28 cellular contexts compared by ENCODE assay signal in the genomic region with DNA sequence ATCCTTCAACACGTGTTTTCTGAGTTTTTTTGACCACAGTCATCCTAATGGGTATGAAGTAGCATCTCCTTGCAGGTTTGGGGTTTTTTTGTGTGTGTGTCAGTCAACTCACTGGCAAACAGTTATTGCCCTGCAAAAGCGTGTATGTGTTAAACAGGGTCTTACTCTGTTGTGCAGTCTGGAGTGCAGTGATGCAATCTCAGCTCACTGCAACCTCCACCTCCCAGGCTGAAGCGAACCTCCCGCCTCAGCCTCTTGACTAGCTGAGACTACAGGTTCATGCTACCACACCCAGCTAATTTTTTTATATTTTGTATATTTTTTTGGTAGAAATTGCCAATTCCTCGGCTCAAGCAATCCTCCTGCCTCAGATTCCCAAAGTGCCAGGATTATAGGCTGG.
"Had no signal": no experiment of that assay in that cellular context is flagged by ENCODE, and none has a peak within 500 bp of the region (broad histone marks: within the 10 kb centered on the region; RNA-seq: fewer than 3 reads in every experiment).

No MANE protein-coding gene starts in this region.

- ATAC-seq: effector memory CD8-positive, alpha-beta T cell; esophagus mucosa; gastrocnemius medialis; heart right ventricle; left cardiac atrium; left lung; left ventricle myocardium superior; lower lobe of right lung had no signal

- H3K4me1 ChIP-seq: colonic mucosa, gastrocnemius medialis had no signal

- H3K36me3 ChIP-seq: colonic mucosa, gastrocnemius medialis, heart right ventricle, left lung, lower lobe of right lung had no signal

- H3K9me3 Mint-ChIP-seq: dendritic cell treated with granulocyte-macrophage colony-stimulating factor and Interleukin-4, amounts not matched to agents 40 ng/mL and 50 ng/mL, for 4 days; effector memory CD8-positive, alpha-beta T cell; endodermal cell; mesothelial cell of epicardium had no signal

- H3K9me3 ChIP-seq: colonic mucosa, esophagus squamous epithelium, gastrocnemius medialis, heart right ventricle, left lung, lower lobe of right lung, mucosa of descending colon had no signal

- H3K4me1 Mint-ChIP-seq: naive B cell had no signal

- DNase-seq: colonic mucosa; cortex of kidney; effector CD8-positive, alpha-beta T cell; effector memory CD8-positive, alpha-beta T cell; erythroblast; esophagus squamous epithelium; foreskin fibroblast; foreskin melanocyte; gastrocnemius medialis; glutamatergic neuron; head of caudate nucleus; heart right ventricle; hippocampal formation; left cardiac atrium; left lung; left ventricle myocardium superior; lower lobe of right lung; mesenchymal stem cell; mucosa of descending colon; naive B cell had no signal

- H3K4me3 Mint-ChIP-seq: dendritic cell treated with granulocyte-macrophage colony-stimulating factor and Interleukin-4, amounts not matched to agents 40 ng/mL and 50 ng/mL, for 4 days; effector memory CD8-positive, alpha-beta T cell; endodermal cell; mesothelial cell of epicardium; naive B cell had no signal

- H3K27ac ChIP-seq: colonic mucosa, epithelial cell of prostate, esophagus squamous epithelium, gastrocnemius medialis, heart right ventricle, left lung, lower lobe of right lung had no signal

- H3K27ac Mint-ChIP-seq: dendritic cell treated with granulocyte-macrophage colony-stimulating factor and Interleukin-4, amounts not matched to agents 40 ng/mL and 50 ng/mL, for 4 days; effector memory CD8-positive, alpha-beta T cell; endodermal cell; mesothelial cell of epicardium; naive B cell had no signal

- H3K27me3 ChIP-seq: esophagus squamous epithelium had no signal

- H3K36me3 Mint-ChIP-seq: mesothelial cell of epicardium had no signal

- H3K4me3 ChIP-seq: colonic mucosa, esophagus squamous epithelium, gastrocnemius medialis, heart right ventricle, left lung, lower lobe of right lung, mucosa of descending colon had no signal

- FAIRE-seq: endometrium, islet of Langerhans, keratinocyte had no signal
